In the genomic region with DNA sequence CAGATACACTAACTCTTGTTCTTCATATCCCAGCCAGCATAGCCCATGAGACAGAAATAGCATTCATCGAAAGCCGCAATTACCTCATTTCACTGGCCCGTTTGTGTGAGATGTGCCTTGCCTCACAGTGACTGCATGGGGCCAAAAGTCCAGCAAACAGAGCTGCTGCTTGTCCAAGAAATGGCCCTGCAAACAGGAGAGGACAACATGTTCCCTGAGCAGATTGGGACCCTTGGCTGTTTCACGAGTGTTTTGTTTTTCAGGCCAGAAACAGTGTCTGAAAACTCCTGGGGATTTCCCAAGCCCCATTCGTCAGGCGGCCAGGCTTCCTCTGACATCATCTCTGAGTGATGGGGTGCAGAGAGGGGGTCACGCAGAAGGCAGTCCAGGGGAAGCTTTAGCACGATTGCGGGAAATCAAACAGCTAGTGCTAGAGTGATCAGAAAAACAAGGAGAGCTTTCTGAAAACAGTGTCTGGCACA, we compare ENCODE assay signal across 10 cellular contexts.
DNase-seq lines count a peak whose midpoint lies in the region; ATAC-seq and TF ChIP-seq lines count a peak whose summit lies in the region.
"Had no signal": no experiment of that assay in that cellular context is flagged by ENCODE, and none has a peak within 500 bp of the region (broad histone marks: within the 10 kb centered on the region; RNA-seq: fewer than 3 reads in every experiment).

No MANE protein-coding gene starts in this region.

- peak overlapping the region; percentile 79 for H3K9ac ChIP-seq in adipocyte (ENCODE audit: low read length)

- no peaks in the 10 kb centered on the region for H3K9me3 ChIP-seq in adipocyte (ENCODE audit: control insufficient read depth, low read length)

- no peaks in the 10 kb centered on the region for H3K36me3 ChIP-seq in adipocyte (ENCODE audit: control insufficient read depth, insufficient read depth, low read length, severe bottlenecking)

- intact Hi-C loops in Right ventricle myocardium inferior (cut with DNase I): no loop called here

- peak; percentile 90 for DNase-seq in A172 (ENCODE audit: low spot score)
- DNase-seq in adipocyte (ENCODE audit: low read depth): no peak
- DNase-seq in Right ventricle myocardium inferior (ENCODE audit: missing footprints): peak; percentile 83
- no peak for DNase-seq in omental fat pad (ENCODE audit: low spot score)
- DNase-seq in NCI-H345 treated with DMSO at 0.1 percent for 48 hours (lab: John Stamatoyannopoulos, UW; ENCODE audit: unreplicated experiment): no peak
- no peak for DNase-seq in NCI-H1417 treated with DMSO at 0.1 percent for 48 hours (lab: John Stamatoyannopoulos, UW)
- DNase-seq: 8988T; activated naive CD4-positive, alpha-beta T cell treated with Interleukin-2 at 50 U/mL for 16 hours had no signal

- H3K27me3 ChIP-seq in adipocyte (replicated peaks; ENCODE audit: control insufficient read depth, insufficient read depth, low read length): no peaks in the 10 kb centered on the region

- ATAC-seq in Right ventricle myocardium inferior (peak; percentile 98), omental fat pad (ENCODE audit: low FRiP score) (peak; percentile 81), HG03280 (IDR thresholded peaks at IDR 0.05; ENCODE audit: unreplicated experiment) (no peak), HG02981 (IDR thresholded peaks at IDR 0.05; ENCODE audit: unreplicated experiment) (no peak)

- peak overlapping the region; percentile 36 for H3K4me3 ChIP-seq in adipocyte (ENCODE audit: low read length)

- H3K4me1 ChIP-seq in adipocyte (ENCODE audit: control insufficient read depth, insufficient read depth, low read length): peaks cover 29% of the 10 kb centered on the region

- no peak for TF ChIP-seq CTCF in omental fat pad (IDR thresholded peaks at IDR 0.05)

Comparison
In these comparisons a context has a peak if more than half of its experiments do, and no peak if none do; other contexts are left out.
1. DNase-seq: peak in A172 (single experiment) and Right ventricle myocardium inferior (single experiment); none in adipocyte (single experiment), omental fat pad (single experiment), NCI-H345 treated with DMSO at 0.1 percent for 48 hours (single experiment) and NCI-H1417 treated with DMSO at 0.1 percent for 48 hours (single experiment).
2. ATAC-seq: peak in Right ventricle myocardium inferior (single experiment) and omental fat pad (single experiment); none in HG03280 (single experiment) and HG02981 (single experiment).